Comparison of ENCODE assay signal across 20 cellular contexts in genomic region chr17:48103379-48103715, GRCh38. TPM values are rescaled to one million over a fixed set of nuclear protein-coding genes. Genes with fewer than 3 reads are reported as not detected.
DNase-seq lines count a peak whose midpoint lies in the region; ATAC-seq lines count a peak whose summit lies in the region.
"Had no signal": no experiment of that assay in that cellular context is flagged by ENCODE, and none has a peak within 500 bp of the region (broad histone marks: within the 10 kb centered on the region; RNA-seq: fewer than 3 reads in every experiment).

No MANE protein-coding gene starts in this region.

- peaks cover 59% of the 10 kb centered on the region for H3K4me1 ChIP-seq in BLaER1
- peaks cover 11% of the 10 kb centered on the region for H3K4me1 ChIP-seq in CD8-positive, alpha-beta memory T cell (ENCODE audit: insufficient read depth, low read length)

- peak overlapping the region; percentile 5 to 85 (median 46) for H3K4me3 Mint-ChIP-seq in CD8-positive, alpha-beta memory T cell
- H3K4me3 Mint-ChIP-seq in activated CD4-positive, alpha-beta memory T cell treated with anti-CD3 and anti-CD28 coated beads, Interleukin-2, amount 10 ng/mL, durations not matched to agents 7 days and 5 days, result no peak overlapping the region
- H3K4me3 Mint-ChIP-seq in immature natural killer cell, result peak overlapping the region; percentile 62 to 91 (median 83)

- H3K27me3 Mint-ChIP-seq in CD8-positive, alpha-beta memory T cell, result peaks cover 0 to 6% of the 10 kb centered on the region in 2 donors
- H3K27me3 Mint-ChIP-seq in activated CD4-positive, alpha-beta memory T cell treated with anti-CD3 and anti-CD28 coated beads, Interleukin-2, amount 10 ng/mL, durations not matched to agents 7 days and 5 days, result no peaks in the 10 kb centered on the region
- peaks cover 8 to 20% (median 9%) of the 10 kb centered on the region in 3 donors for H3K27me3 Mint-ChIP-seq in immature natural killer cell (ENCODE audit: low read depth in 3 of 3)

- peaks cover 40 to 57% (median 53%) of the 10 kb centered on the region in 3 donors for H3K4me1 Mint-ChIP-seq in CD8-positive, alpha-beta memory T cell
- peaks cover 64% of the 10 kb centered on the region for H3K4me1 Mint-ChIP-seq in activated CD4-positive, alpha-beta memory T cell treated with anti-CD3 and anti-CD28 coated beads, Interleukin-2, amount 10 ng/mL, durations not matched to agents 7 days and 5 days
- peaks cover 56 to 65% of the 10 kb centered on the region in 2 donors for H3K4me1 Mint-ChIP-seq in immature natural killer cell

- no peaks in the 10 kb centered on the region for H3K27me3 ChIP-seq in BLaER1
- no peaks in the 10 kb centered on the region for H3K27me3 ChIP-seq in CD8-positive, alpha-beta memory T cell (ENCODE audit: insufficient read depth, low read length, poor library complexity, severe bottlenecking)
- H3K27me3 ChIP-seq: Peyer's patch, tibial artery had no signal

- CTCF ChIA-PET in CD8-positive, alpha-beta memory T cell (lab: Charles Lee), result interaction anchor here (0.6 kb wide), 1 partner anchor 28 kb away, joined by 3 read pairs; no protein-coding TSS in a partner anchor
- CTCF ChIA-PET in activated CD4-positive, alpha-beta memory T cell treated with anti-CD3 and anti-CD28 coated beads, Interleukin-2, amount 10 ng/mL, durations not matched to agents 7 days and 5 days (lab: Charles Lee), result interaction anchor here (0.9 kb wide), 1 partner anchor 156 kb away, joined by 3 read pairs; no protein-coding TSS in a partner anchor

- H3K4me2 ChIP-seq in BLaER1, result peak overlapping the region; percentile 61
- H3K4me2 ChIP-seq: SK-N-SH, smooth muscle cell had no signal

- H3K27ac Mint-ChIP-seq in CD8-positive, alpha-beta memory T cell, result peak overlapping the region in 6 of 8 donors; percentile 18 to 87 (median 64)
- peak overlapping the region; percentile 69 for H3K27ac Mint-ChIP-seq in activated CD4-positive, alpha-beta memory T cell treated with anti-CD3 and anti-CD28 coated beads, Interleukin-2, amount 10 ng/mL, durations not matched to agents 7 days and 5 days
- H3K27ac Mint-ChIP-seq in immature natural killer cell, result peak overlapping the region; percentile 78 to 88 (median 80)

- H3K27ac ChIP-seq in BLaER1, result no peak overlapping the region
- no peak overlapping the region for H3K27ac ChIP-seq in CD8-positive, alpha-beta memory T cell (ENCODE audit: low read depth, low read length)
- H3K27ac ChIP-seq: Peyer's patch, psoas muscle, tibial artery had no signal

- peak overlapping the region; percentile 33; the same call in 1 of the 2 replicates for H3K4me3 ChIP-seq in BLaER1
- H3K4me3 ChIP-seq in CD8-positive, alpha-beta memory T cell (ENCODE audit: low read length), result no peak overlapping the region
- H3K4me3 ChIP-seq: lung, Peyer's patch, psoas muscle, smooth muscle cell, tibial artery had no signal

- no peak for DNase-seq in CD8-positive, alpha-beta memory T cell
- no peak for DNase-seq in activated CD4-positive, alpha-beta memory T cell treated with anti-CD3 and anti-CD28 coated beads, Interleukin-2, amount 10 ng/mL, durations not matched to agents 7 days and 5 days
- DNase-seq in immature natural killer cell, result peak; percentile 65 to 68 (median 67)
- DNase-seq in stimulated activated CD4-positive, alpha-beta T cell treated with anti-CD3 and anti-CD28 coated beads, Interleukin-15, amount 100 ng/mL, for 24 hours, result no peak
- no peak for DNase-seq in activated effector memory CD4-positive, alpha-beta T cell treated with Interleukin-2 at 50 U/mL for 16 hours
- DNase-seq: DMS153, HCEC 1CT, NCI-H1417, NCI-H2171 treated with DMSO at 0.1 percent for 48 hours, NCI-H774, Peyer's patch, psoas muscle, SK-N-SH had no signal

- ATAC-seq in GM18519 (IDR thresholded peaks at IDR 0.05; ENCODE audit: low FRiP score, unreplicated experiment), result no peak
- ATAC-seq in HG02678 (IDR thresholded peaks at IDR 0.05; ENCODE audit: unreplicated experiment), result no peak
- ATAC-seq: esophagus mucosa, psoas muscle had no signal

- peaks cover 11% of the 10 kb centered on the region; the same call in 1 of the 2 replicates for H3K9me3 ChIP-seq in BLaER1
- H3K9me3 ChIP-seq in CD8-positive, alpha-beta memory T cell (ENCODE audit: low read length), result no peaks in the 10 kb centered on the region
- H3K9me3 ChIP-seq: Peyer's patch, SK-N-SH, tibial artery had no signal

- no peak overlapping the region for H3K9ac ChIP-seq in BLaER1
- H3K9ac ChIP-seq: SK-N-SH had no signal

- H3K36me3 Mint-ChIP-seq in CD8-positive, alpha-beta memory T cell, result peaks cover 0 to 11% (median 0%) of the 10 kb centered on the region in 3 donors
- H3K36me3 Mint-ChIP-seq in activated CD4-positive, alpha-beta memory T cell treated with anti-CD3 and anti-CD28 coated beads, Interleukin-2, amount 10 ng/mL, durations not matched to agents 7 days and 5 days (ENCODE audit: low read depth), result peaks cover 20% of the 10 kb centered on the region
- H3K36me3 Mint-ChIP-seq in immature natural killer cell, result no peaks in the 10 kb centered on the region

- H3K9me3 Mint-ChIP-seq in CD8-positive, alpha-beta memory T cell, result no peaks in the 10 kb centered on the region
- H3K9me3 Mint-ChIP-seq in activated CD4-positive, alpha-beta memory T cell treated with anti-CD3 and anti-CD28 coated beads, Interleukin-2, amount 10 ng/mL, durations not matched to agents 7 days and 5 days, result peaks cover 8% of the 10 kb centered on the region
- peaks cover 0 to 4% (median 0%) of the 10 kb centered on the region in 6 donors for H3K9me3 Mint-ChIP-seq in immature natural killer cell

- peaks cover 25% of the 10 kb centered on the region for H4K20me1 ChIP-seq in BLaER1

- H3K36me3 ChIP-seq in BLaER1, result 0 out of 2 replicates have a peak, but pooled peaks cover 2% of the 10 kb centered on the region
- H3K36me3 ChIP-seq in CD8-positive, alpha-beta memory T cell (ENCODE audit: insufficient read depth, low read length), result no peaks in the 10 kb centered on the region
- H3K36me3 ChIP-seq: Peyer's patch, tibial artery had no signal

- POLR2A ChIA-PET in CD8-positive, alpha-beta memory T cell (lab: Charles Lee), result interaction anchor here (1.3 kb wide), 1 partner anchor 10 kb away, joined by 4 read pairs; no protein-coding TSS in a partner anchor
- POLR2A ChIA-PET in activated CD4-positive, alpha-beta memory T cell treated with anti-CD3 and anti-CD28 coated beads, Interleukin-2, amount 10 ng/mL, durations not matched to agents 7 days and 5 days (lab: Charles Lee), result interaction anchor here (0.5 to 7.3 kb wide), 4 partner anchors 28 to 132 kb away, joined by 4 to 49 read pairs (median 4); partner anchors contain the start of genes CDK5RAP3 and NFE2L1

RNA-seq across cellular contexts. Expression of gene CBX1, which starts 2.1 kb away (rescaled TPM):
- 10 to 100 TPM; 63.1 to 65.1 TPM for total RNA-seq in CD8-positive, alpha-beta memory T cell
- polyA plus RNA-seq in CD8-positive, alpha-beta memory T cell, result 21.1 TPM
- 10 to 100 TPM; 48.3 to 50.8 TPM for total RNA-seq in activated CD4-positive, alpha-beta memory T cell treated with anti-CD3 and anti-CD28 coated beads, Interleukin-2, amount 10 ng/mL, durations not matched to agents 7 days and 5 days
- 10 to 100 TPM; 19.3 to 30.0 (median 27.0) TPM for polyA plus RNA-seq in immature natural killer cell

RNA-seq across cellular contexts. Expression of gene SNX11, which starts 4.2 kb away (rescaled TPM):
- total RNA-seq in CD8-positive, alpha-beta memory T cell, result 10 to 100 TPM; 43.3 to 45.2 TPM
- polyA plus RNA-seq in CD8-positive, alpha-beta memory T cell, result 26.5 TPM
- 10 to 100 TPM; 22.6 to 22.8 TPM for total RNA-seq in activated CD4-positive, alpha-beta memory T cell treated with anti-CD3 and anti-CD28 coated beads, Interleukin-2, amount 10 ng/mL, durations not matched to agents 7 days and 5 days
- 10 to 100 TPM; 37.1 to 44.7 (median 41.2) TPM for polyA plus RNA-seq in immature natural killer cell

RNA-seq across cellular contexts. Expression of gene NFE2L1, which starts 55.2 kb away (rescaled TPM):
- total RNA-seq in CD8-positive, alpha-beta memory T cell, result 10 to 100 TPM; 94.5 to 98.4 TPM
- polyA plus RNA-seq in CD8-positive, alpha-beta memory T cell, result 13.1 TPM
- 10 to 100 TPM; 69.4 to 70.2 TPM for total RNA-seq in activated CD4-positive, alpha-beta memory T cell treated with anti-CD3 and anti-CD28 coated beads, Interleukin-2, amount 10 ng/mL, durations not matched to agents 7 days and 5 days
- polyA plus RNA-seq in immature natural killer cell, result 10 to 100 TPM in 1 of 3 donors, 1 to 10 TPM in 2; 5.9 to 18.4 (median 7.1) TPM

Comparison
In these comparisons a context has a peak if more than half of its experiments do, and no peak if none do; other contexts are left out.
1. DNase-seq: peak in immature natural killer cell (3 of 3); none in CD8-positive, alpha-beta memory T cell (0 of 5), activated CD4-positive, alpha-beta memory T cell treated with anti-CD3 and anti-CD28 coated beads, Interleukin-2, amount 10 ng/mL, durations not matched to agents 7 days and 5 days (single experiment), stimulated activated CD4-positive, alpha-beta T cell treated with anti-CD3 and anti-CD28 coated beads, Interleukin-15, amount 100 ng/mL, for 24 hours (single experiment) and activated effector memory CD4-positive, alpha-beta T cell treated with Interleukin-2 at 50 U/mL for 16 hours (single experiment).
2. Peak in every context shown above with its lines, with median percentiles within 50 percentile points of each other: H3K27ac Mint-ChIP-seq.